ENCODE assay signal across 9 cellular contexts in genomic region chr4:140071806-140072205, GRCh38.
A peak's percentile ranks its signal among the peaks of the same experiment; 100 is the strongest.
DNase-seq lines count a peak whose midpoint lies in the region; ATAC-seq, FAIRE-seq and TF ChIP-seq lines count a peak whose summit lies in the region.
"Had no signal": no experiment of that assay in that cellular context is flagged by ENCODE, and none has a peak within 500 bp of the region (broad histone marks: within the 10 kb centered on the region; RNA-seq: fewer than 3 reads in every experiment).

No MANE protein-coding gene starts in this region.

- TF ChIP-seq CTCF in kidney (IDR thresholded peaks at IDR 0.05; ENCODE audit: borderline replicate concordance, extremely low read depth, insufficient read depth), result no peak

- no peaks in the 10 kb centered on the region for H3K36me3 ChIP-seq in effector memory CD4-positive, alpha-beta T cell (ENCODE audit: control insufficient read depth, insufficient read depth, low read length)
- H3K36me3 ChIP-seq in kidney (ENCODE audit: control insufficient read depth in 1 of 2, insufficient read depth in 2 of 2, low read length in 2 of 2), result no peaks in the 10 kb centered on the region

- FAIRE-seq in kidney (lab: Jason Lieb, UNC), result no peak
- FAIRE-seq: A204.1 had no signal

- peaks cover 14% of the 10 kb centered on the region for H3K4me1 ChIP-seq in effector memory CD4-positive, alpha-beta T cell (ENCODE audit: control insufficient read depth, insufficient read depth, low read length, poor library complexity, severe bottlenecking)
- peaks cover 0 to 5% of the 10 kb centered on the region in 2 donors for H3K4me1 ChIP-seq in kidney (ENCODE audit: control insufficient read depth in 1 of 2, insufficient read depth in 1 of 2, low read depth in 1 of 2, low read length in 2 of 2)

- ATAC-seq in HG03196 (IDR thresholded peaks at IDR 0.05; ENCODE audit: unreplicated experiment), result peak; percentile 91
- ATAC-seq in activated CD4-positive, CD25-positive, alpha-beta regulatory T cell treated with anti-CD3 and anti-CD28 coated beads, Interleukin-2, amount 50 U/mL, for 24 hours, result peak; percentile 89 to 96

- no peaks in the 10 kb centered on the region for H3K9me3 ChIP-seq in effector memory CD4-positive, alpha-beta T cell (ENCODE audit: control insufficient read depth, low read length)
- H3K9me3 ChIP-seq in kidney (ENCODE audit: control insufficient read depth in 1 of 2, low read length in 2 of 2), result no peaks in the 10 kb centered on the region

- DNase-seq in NCI-H82 (lab: John Stamatoyannopoulos, UW) (peak; percentile 29), NCI-H82 treated with DMSO at 0.1 percent for 48 hours (lab: John Stamatoyannopoulos, UW; ENCODE audit: unreplicated experiment) (no peak), kidney (no peak), NCI-H748 (lab: John Stamatoyannopoulos, UW; ENCODE audit: unreplicated experiment) (no peak)
- peak; percentile 9 to 32 (median 24) for DNase-seq in effector memory CD4-positive, alpha-beta T cell
- peak; percentile 77 for DNase-seq in stimulated activated CD4-positive, alpha-beta T cell treated with anti-CD3 and anti-CD28 coated beads, Interleukin-4, amount 100 ng/mL, for 24 hours

- intact Hi-C loops in kidney (cut with DNase I), result no loop called here

- no peak overlapping the region for H3K4me3 ChIP-seq in effector memory CD4-positive, alpha-beta T cell (ENCODE audit: insufficient read depth, low read depth, low read length, poor library complexity, severe bottlenecking)
- no peak overlapping the region for H3K4me3 ChIP-seq in kidney (ENCODE audit: low read length in 2 of 2)

- no peak overlapping the region for H3K27ac ChIP-seq in effector memory CD4-positive, alpha-beta T cell (ENCODE audit: insufficient read depth, low read length, poor library complexity, severe bottlenecking)
- no peak overlapping the region for H3K27ac ChIP-seq in kidney (ENCODE audit: low read depth in 2 of 2, low read length in 2 of 2)

- no peak overlapping the region for H3K9ac ChIP-seq in kidney (ENCODE audit: low read length in 2 of 2)

- H3K27me3 ChIP-seq in effector memory CD4-positive, alpha-beta T cell (replicated peaks; ENCODE audit: control insufficient read depth, insufficient read depth, low read length, poor library complexity, severe bottlenecking), result no peaks in the 10 kb centered on the region

Comparison
In these comparisons a context has a peak if more than half of its experiments do, and no peak if none do; other contexts are left out.
1. DNase-seq: peak in NCI-H82 (single experiment), effector memory CD4-positive, alpha-beta T cell (3 of 3) and stimulated activated CD4-positive, alpha-beta T cell treated with anti-CD3 and anti-CD28 coated beads, Interleukin-4, amount 100 ng/mL, for 24 hours (single experiment); none in NCI-H82 treated with DMSO at 0.1 percent for 48 hours (single experiment), kidney (single experiment) and NCI-H748 (single experiment).